8 cellular contexts compared by ENCODE assay signal in genomic region chr19:12293771-12294307, GRCh38. TPM values are rescaled to one million over a fixed set of nuclear protein-coding genes. Genes with fewer than 3 reads are reported as not detected.
DNase-seq lines count a peak whose midpoint lies in the region; ATAC-seq and TF ChIP-seq lines count a peak whose summit lies in the region.

No MANE protein-coding gene starts in this region.

- peak overlapping the region; percentile 99 for H3K27ac Mint-ChIP-seq in type B pancreatic cell

- peak; percentile 51 for ATAC-seq in GM18505 (IDR thresholded peaks at IDR 0.05; ENCODE audit: unreplicated experiment)
- peak; percentile 72 for ATAC-seq in HG03097 (IDR thresholded peaks at IDR 0.05; ENCODE audit: low FRiP score, unreplicated experiment)

- peak overlapping the region; percentile 85 for H3K27ac ChIP-seq in RWPE1
- H3K27ac ChIP-seq in neutrophil, result peak overlapping the region; percentile 90

- H3K36me3 Mint-ChIP-seq in type B pancreatic cell, result peaks cover 28% of the 10 kb centered on the region

- CTCF ChIA-PET in RWPE1 (lab: Yijun Ruan, JAX), result no interaction called here

- peak; percentile 74 for DNase-seq in ACHN
- peak; percentile 58 for DNase-seq in RWPE1 (ENCODE audit: low spot score)
- peak; percentile 55 for DNase-seq in activated naive CD4-positive, alpha-beta T cell treated with Interleukin-2 at 50 U/mL for 16 hours
- peak; percentile 17 for DNase-seq in globus pallidus (ENCODE audit: low spot score)
- DNase-seq in type B pancreatic cell (ENCODE audit: extremely low spot score, unreplicated experiment), result peak; percentile 85

- no peaks in the 10 kb centered on the region for H3K27me3 ChIP-seq in neutrophil

- peak overlapping the region; percentile 82 to 84 for H3K4me3 ChIP-seq in neutrophil (ENCODE audit: low read depth in 1 of 2, low read length in 1 of 2)

- H3K9me3 Mint-ChIP-seq in type B pancreatic cell, result no peaks in the 10 kb centered on the region

- no peaks in the 10 kb centered on the region for H3K27me3 Mint-ChIP-seq in type B pancreatic cell

- POLR2A ChIA-PET in RWPE1 (lab: Yijun Ruan, JAX; ENCODE audit: low non-redundant PET), result interaction anchor here (0.7 kb wide), 1 partner anchor 71 kb away, joined by 3 read pairs; no protein-coding TSS in a partner anchor

- no peaks in the 10 kb centered on the region for H3K36me3 ChIP-seq in neutrophil

- no peaks in the 10 kb centered on the region for H3K9me3 ChIP-seq in neutrophil

- peak; percentile 70 for TF ChIP-seq POLR2A in GM18505 (IDR thresholded peaks at IDR 0.05; ENCODE audit: borderline replicate concordance, extremely low read depth, insufficient read depth, insufficient read length)

- peak overlapping the region; percentile 100 for H3K4me3 Mint-ChIP-seq in type B pancreatic cell

- H3K4me1 Mint-ChIP-seq in type B pancreatic cell (ENCODE audit: unreplicated experiment), result peaks cover 24% of the 10 kb centered on the region

- in situ Hi-C loops in ACHN (cut with HindIII; ENCODE audit: low pct_ligation_motif_present, low pct_unique_long_range_greater_than_20kb, low sequenced_read_pairs), result no loop called here

- H3K4me1 ChIP-seq in neutrophil (ENCODE audit: control insufficient read depth in 1 of 2, insufficient read depth in 1 of 2, low read depth in 1 of 2, low read length in 1 of 2), result peaks cover 10 to 20% of the 10 kb centered on the region in 2 experiments

- TF ChIP-seq CTCF in RWPE1 (conservative IDR thresholded peaks at IDR 0.05; ENCODE audit: low read depth) (no peak), neutrophil (IDR thresholded peaks at IDR 0.05) (no peak), type B pancreatic cell (conservative IDR thresholded peaks at IDR 0.05) (no peak)

RNA-seq across cellular contexts. Expression of gene ZNF44, which starts 0.8 kb away (rescaled TPM):
- total RNA-seq in type B pancreatic cell (ENCODE audit: low replicate concordance), result 11.7 and 13.0 TPM in 2 replicates

RNA-seq across cellular contexts. Expression of gene ZNF563, which starts 39.6 kb away (rescaled TPM):
- total RNA-seq in type B pancreatic cell (ENCODE audit: low replicate concordance), result 2.6 and 2.7 TPM in 2 replicates

Comparison
In these comparisons a context has a peak if more than half of its experiments do, and no peak if none do; other contexts are left out.
1. Peak in every context shown above with its lines: DNase-seq, ATAC-seq, H3K4me3 ChIP-seq and H3K27ac ChIP-seq.
2. DNase-seq: peak in every context shown above with its lines; median percentile 85 in type B pancreatic cell; 74 in ACHN; 58 in RWPE1; 55 in activated naive CD4-positive, alpha-beta T cell treated with Interleukin-2 at 50 U/mL for 16 hours; 17 in globus pallidus.